In the genomic region with DNA sequence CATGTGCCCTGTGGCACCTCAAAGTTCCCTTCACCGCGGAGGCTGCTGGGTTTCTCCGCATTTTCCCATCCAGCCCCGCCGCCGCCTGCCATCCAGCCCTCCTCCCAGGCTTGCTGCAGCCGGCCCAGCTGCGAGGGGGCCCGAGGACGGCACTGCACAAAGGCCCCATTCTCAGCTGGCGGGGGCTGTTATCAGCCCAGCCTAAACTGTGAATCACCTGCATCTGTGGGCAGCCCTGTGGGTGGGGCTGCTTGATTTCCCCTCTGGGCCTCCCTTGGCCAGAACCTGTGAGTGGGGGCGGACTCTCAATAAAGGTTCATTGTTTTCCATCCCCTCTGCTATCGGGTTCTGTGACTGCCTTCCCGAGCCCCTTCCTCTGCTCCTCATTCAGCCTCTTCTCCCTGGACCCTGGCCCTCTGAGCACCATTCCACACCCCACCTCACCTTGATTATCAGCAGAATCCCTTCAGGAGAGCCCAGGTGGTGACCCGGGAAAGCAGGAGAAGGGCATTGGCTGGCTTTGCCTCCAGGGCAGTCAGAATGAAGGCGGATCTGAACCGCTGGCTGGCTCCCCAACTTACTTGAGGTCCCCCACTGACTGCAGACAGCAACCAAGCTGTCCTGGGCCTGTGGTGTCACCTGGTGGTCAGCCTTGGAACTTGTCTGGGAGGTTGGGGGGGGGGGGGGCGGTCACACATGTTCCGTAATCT, we compare ENCODE assay signal across 11 cellular contexts.
DNase-seq lines count a peak whose midpoint lies in the region; ATAC-seq and TF ChIP-seq lines count a peak whose summit lies in the region.
"Had no signal": no experiment of that assay in that cellular context is flagged by ENCODE, and none has a peak within 500 bp of the region (broad histone marks: within the 10 kb centered on the region; RNA-seq: fewer than 3 reads in every experiment).

No MANE protein-coding gene starts in this region.

- 60 to 70% methylated on average over 19 of the region's 19 CpGs for WGBS in tibial nerve, 2 donors

- TF ChIP-seq CTCF in GM12875 (IDR thresholded peaks at IDR 0.05; ENCODE audit: borderline replicate concordance, insufficient read depth, low read depth, low read length) (peak; percentile 24; the same call in 1 of the 2 replicates), tibial nerve (IDR thresholded peaks at IDR 0.05) (peak in 1 of 5 experiments; percentile 21)

- ATAC-seq in HG02981 (IDR thresholded peaks at IDR 0.05; ENCODE audit: unreplicated experiment), result no peak
- ATAC-seq: naive thymus-derived CD4-positive, alpha-beta T cell had no signal

- H3K27me3 ChIP-seq in tibial nerve, result no peaks in the 10 kb centered on the region

- intact Hi-C loops in posterior cingulate gyrus (cut with DNase I), result loop anchor here (1.0 to 5.0 kb wide), 3 partner anchors 47 to 195 kb away; no protein-coding TSS in a partner anchor

- peaks cover 0 to 57% (median 39%) of the 10 kb centered on the region in 4 donors for H3K4me1 ChIP-seq in tibial nerve

- DNase-seq in SW480 (ENCODE audit: low spot score), result peak; percentile 98
- peak; percentile 87 for DNase-seq in globus pallidus (ENCODE audit: low spot score)
- peak in 9 of 10 donors; percentile 40 to 96 (median 72) for DNase-seq in posterior cingulate gyrus
- DNase-seq in NCI-H2196 treated with DMSO at 0.1 percent for 48 hours (lab: John Stamatoyannopoulos, UW; ENCODE audit: unreplicated experiment), result no peak
- DNase-seq in NCI-H2029 (lab: John Stamatoyannopoulos, UW), result no peak
- no peak for DNase-seq in tibial nerve (ENCODE audit: low spot score in 2 of 2)
- DNase-seq: activated CD4-positive, alpha-beta T cell treated with anti-CD3 and anti-CD28 coated beads, Interleukin-2, amount 50 U/mL, for 1 hour; amniotic stem cell; naive thymus-derived CD4-positive, alpha-beta T cell had no signal

- TF ChIP-seq EP300 in tibial nerve (IDR thresholded peaks at IDR 0.05), result no peak

- H3K4me3 ChIP-seq in GM12875 (ENCODE audit: low read depth, low read length) (no peak overlapping the region), tibial nerve (no peak overlapping the region)

- H3K9me3 ChIP-seq in tibial nerve, result peaks cover 0 to 15% (median 0%) of the 10 kb centered on the region in 4 donors

- no peak for TF ChIP-seq POLR2A in tibial nerve (IDR thresholded peaks at IDR 0.05)

- no peaks in the 10 kb centered on the region for H3K36me3 ChIP-seq in tibial nerve

- no peak overlapping the region for H3K27ac ChIP-seq in tibial nerve

Comparison
In these comparisons a context has a peak if more than half of its experiments do, and no peak if none do; other contexts are left out.
1. DNase-seq: peak in SW480 (single experiment), globus pallidus (single experiment) and posterior cingulate gyrus (9 of 10); none in NCI-H2196 treated with DMSO at 0.1 percent for 48 hours (single experiment), NCI-H2029 (single experiment) and tibial nerve (0 of 2).